12 cellular contexts compared by ENCODE assay signal in the genomic region with DNA sequence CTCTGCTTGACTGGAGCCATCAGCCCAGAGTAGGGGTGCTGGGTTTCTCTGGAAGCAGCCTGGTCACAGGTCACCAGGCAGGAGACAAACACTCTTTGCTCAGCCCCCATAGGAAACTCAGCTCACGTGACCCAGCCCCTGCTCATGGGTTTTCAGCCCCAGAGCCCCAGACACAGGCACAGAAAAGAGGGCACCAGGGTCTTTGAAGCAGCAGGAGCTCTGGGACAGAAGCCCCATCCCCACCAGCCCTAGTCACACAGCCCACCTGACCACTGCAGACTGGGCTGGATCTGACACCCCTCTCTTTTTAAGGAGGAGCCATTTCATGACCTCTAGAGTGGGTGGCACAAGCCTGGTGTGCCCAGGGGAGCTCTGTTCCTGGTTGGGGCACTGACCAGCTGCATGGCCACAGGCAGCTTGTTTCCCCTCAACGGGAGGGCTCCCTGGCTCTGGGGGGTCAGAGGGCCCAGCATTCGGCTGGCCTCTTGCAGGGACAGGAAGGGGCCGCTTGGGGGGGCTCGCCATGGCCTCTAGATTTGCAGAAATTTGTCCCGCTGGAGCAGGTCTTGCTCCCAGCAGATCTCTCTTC. TPM values are rescaled to one million over a fixed set of nuclear protein-coding genes. Genes with fewer than 3 reads are reported as not detected.
DNase-seq lines count a peak whose midpoint lies in the region; ATAC-seq lines count a peak whose summit lies in the region.
"Had no signal": no experiment of that assay in that cellular context is flagged by ENCODE, and none has a peak within 500 bp of the region (broad histone marks: within the 10 kb centered on the region; RNA-seq: fewer than 3 reads in every experiment).

No MANE protein-coding gene starts in this region.

- peaks cover 11% of the 10 kb centered on the region for H3K4me1 Mint-ChIP-seq in activated CD4-positive, alpha-beta T cell treated with anti-CD3 and anti-CD28 coated beads, Interleukin-2, amount 10 ng/mL, durations not matched to agents 24 days and 14 days

- no peaks in the 10 kb centered on the region for H3K36me3 Mint-ChIP-seq in activated CD4-positive, alpha-beta T cell treated with anti-CD3 and anti-CD28 coated beads, Interleukin-2, amount 10 ng/mL, durations not matched to agents 24 days and 14 days (ENCODE audit: low read depth)

- intact Hi-C loops in activated CD4-positive, alpha-beta T cell treated with anti-CD3 and anti-CD28 coated beads, Interleukin-2, amount 10 ng/mL, durations not matched to agents 24 days and 14 days (cut with micrococcal nuclease), result loop anchor here (1.0 to 2.0 kb wide), 5 partner anchors 14 to 187 kb away; partner anchors contain the start of gene CD79B

- no peak overlapping the region for H3K27ac ChIP-seq in SJCRH30

- H3K27me3 ChIP-seq in SJCRH30, result no peaks in the 10 kb centered on the region
- H3K27me3 ChIP-seq: upper lobe of left lung had no signal

- H3K9me3 ChIP-seq in SJCRH30 (replicated peaks), result no peaks in the 10 kb centered on the region
- H3K9me3 ChIP-seq: upper lobe of left lung had no signal

- no peaks in the 10 kb centered on the region for H3K4me1 ChIP-seq in SJCRH30

- DNase-seq in activated CD4-positive, alpha-beta T cell treated with anti-CD3 and anti-CD28 coated beads, Interleukin-2, amount 10 ng/mL, durations not matched to agents 24 days and 14 days, result peak; percentile 64
- no peak for DNase-seq in activated CD4-positive, alpha-beta T cell treated with anti-CD3 and anti-CD28 coated beads, Interleukin-2, amount 50 U/mL, for 4 hours
- DNase-seq in UCSD-AML1 (lab: John Stamatoyannopoulos, UW; ENCODE audit: unreplicated experiment) (peak; percentile 60), SJCRH30 (no peak), NCI-H1694 treated with DMSO at 0.1 percent for 48 hours (lab: John Stamatoyannopoulos, UW) (no peak), foreskin melanocyte (no peak)
- peak; percentile 35 for DNase-seq in stimulated activated CD8-positive, alpha-beta memory T cell treated with anti-CD3 and anti-CD28 coated beads, Interleukin-4, amount 100 ng/mL, for 48 hours
- DNase-seq: NCI-H2107 had no signal

- no peak overlapping the region for H3K4me3 ChIP-seq in SJCRH30
- H3K4me3 ChIP-seq: upper lobe of left lung had no signal

- H3K9me3 Mint-ChIP-seq in activated CD4-positive, alpha-beta T cell treated with anti-CD3 and anti-CD28 coated beads, Interleukin-2, amount 10 ng/mL, durations not matched to agents 24 days and 14 days, result no peaks in the 10 kb centered on the region

- ATAC-seq in HG02885 (IDR thresholded peaks at IDR 0.05; ENCODE audit: poor library complexity, unreplicated experiment), result peak; percentile 39

- peak overlapping the region; percentile 71 for H3K4me3 Mint-ChIP-seq in activated CD4-positive, alpha-beta T cell treated with anti-CD3 and anti-CD28 coated beads, Interleukin-2, amount 10 ng/mL, durations not matched to agents 24 days and 14 days

- no peaks in the 10 kb centered on the region; the same call in 1 of the 2 replicates for H3K36me3 ChIP-seq in SJCRH30
- H3K36me3 ChIP-seq: upper lobe of left lung had no signal

- no peak overlapping the region for H3K27ac Mint-ChIP-seq in activated CD4-positive, alpha-beta T cell treated with anti-CD3 and anti-CD28 coated beads, Interleukin-2, amount 10 ng/mL, durations not matched to agents 24 days and 14 days

- peaks cover 4% of the 10 kb centered on the region for H3K27me3 Mint-ChIP-seq in activated CD4-positive, alpha-beta T cell treated with anti-CD3 and anti-CD28 coated beads, Interleukin-2, amount 10 ng/mL, durations not matched to agents 24 days and 14 days

RNA-seq across cellular contexts. Expression of gene CD79B, which starts 13.8 kb away (rescaled TPM):
- total RNA-seq in activated CD4-positive, alpha-beta T cell treated with anti-CD3 and anti-CD28 coated beads, Interleukin-2, amount 10 ng/mL, durations not matched to agents 24 days and 14 days, result 24.4 and 29.2 TPM in 2 replicates
- total RNA-seq in SJCRH30 (2014; rRNA removed; shearing (Covaris generic)), result 0.48 and 1.2 TPM in 2 replicates

RNA-seq across cellular contexts. Expression of gene SCN4A, which starts 26.8 kb away (rescaled TPM):
- total RNA-seq in activated CD4-positive, alpha-beta T cell treated with anti-CD3 and anti-CD28 coated beads, Interleukin-2, amount 10 ng/mL, durations not matched to agents 24 days and 14 days, result 0.05 and 0.40 TPM in 2 replicates
- total RNA-seq in SJCRH30 (2014; rRNA removed; shearing (Covaris generic)), result 12.4 and 14.3 TPM in 2 replicates
- total RNA-seq: A172 had no signal

RNA-seq across cellular contexts. Expression of gene GH1, which starts 27.3 kb away (rescaled TPM):
- not detected in 2 replicates for total RNA-seq in activated CD4-positive, alpha-beta T cell treated with anti-CD3 and anti-CD28 coated beads, Interleukin-2, amount 10 ng/mL, durations not matched to agents 24 days and 14 days
- total RNA-seq in SJCRH30 (2014; rRNA removed; shearing (Covaris generic)), result not detected in 2 replicates
- total RNA-seq: A172; T-helper 1 cell treated with Interleukin-12 subunit alpha and Interleukin-12 subunit beta and Interleukin-4 antibody, amounts not matched to agents 30 ng/mL and 1 ng/mL, for 36 hours; upper lobe of left lung had no signal

RNA-seq across cellular contexts. Expression of gene CSHL1, which starts 34.9 kb away (rescaled TPM):
- total RNA-seq in activated CD4-positive, alpha-beta T cell treated with anti-CD3 and anti-CD28 coated beads, Interleukin-2, amount 10 ng/mL, durations not matched to agents 24 days and 14 days, result not detected in 2 replicates
- total RNA-seq in SJCRH30 (2014; rRNA removed; shearing (Covaris generic)), result not detected in 2 replicates
- total RNA-seq: A172; T-helper 1 cell treated with Interleukin-12 subunit alpha and Interleukin-12 subunit beta and Interleukin-4 antibody, amounts not matched to agents 30 ng/mL and 1 ng/mL, for 36 hours; upper lobe of left lung had no signal

RNA-seq across cellular contexts. Expression of gene CSH1, which starts 49.6 kb away (rescaled TPM):
- total RNA-seq in activated CD4-positive, alpha-beta T cell treated with anti-CD3 and anti-CD28 coated beads, Interleukin-2, amount 10 ng/mL, durations not matched to agents 24 days and 14 days, result not detected in 2 replicates
- total RNA-seq in SJCRH30 (2014; rRNA removed; shearing (Covaris generic)), result not detected in 2 replicates
- total RNA-seq: A172; T-helper 1 cell treated with Interleukin-12 subunit alpha and Interleukin-12 subunit beta and Interleukin-4 antibody, amounts not matched to agents 30 ng/mL and 1 ng/mL, for 36 hours; upper lobe of left lung had no signal

Comparison
In these comparisons a context has a peak if more than half of its experiments do, and no peak if none do; other contexts are left out.
1. DNase-seq: peak in activated CD4-positive, alpha-beta T cell treated with anti-CD3 and anti-CD28 coated beads, Interleukin-2, amount 10 ng/mL, durations not matched to agents 24 days and 14 days (single experiment), UCSD-AML1 (single experiment) and stimulated activated CD8-positive, alpha-beta memory T cell treated with anti-CD3 and anti-CD28 coated beads, Interleukin-4, amount 100 ng/mL, for 48 hours (single experiment); none in activated CD4-positive, alpha-beta T cell treated with anti-CD3 and anti-CD28 coated beads, Interleukin-2, amount 50 U/mL, for 4 hours (0 of 2), SJCRH30 (0 of 2), NCI-H1694 treated with DMSO at 0.1 percent for 48 hours (single experiment) and foreskin melanocyte (single experiment).
2. RNA of gene CD79B, which starts 13.8 kb away (total RNA-seq): 24.4 to 29.2 TPM in activated CD4-positive, alpha-beta T cell treated with anti-CD3 and anti-CD28 coated beads, Interleukin-2, amount 10 ng/mL, durations not matched to agents 24 days and 14 days; 0.48 to 1.2 TPM in SJCRH30; every median in the first group is over 10 times any median in the second.